In the genomic region with DNA sequence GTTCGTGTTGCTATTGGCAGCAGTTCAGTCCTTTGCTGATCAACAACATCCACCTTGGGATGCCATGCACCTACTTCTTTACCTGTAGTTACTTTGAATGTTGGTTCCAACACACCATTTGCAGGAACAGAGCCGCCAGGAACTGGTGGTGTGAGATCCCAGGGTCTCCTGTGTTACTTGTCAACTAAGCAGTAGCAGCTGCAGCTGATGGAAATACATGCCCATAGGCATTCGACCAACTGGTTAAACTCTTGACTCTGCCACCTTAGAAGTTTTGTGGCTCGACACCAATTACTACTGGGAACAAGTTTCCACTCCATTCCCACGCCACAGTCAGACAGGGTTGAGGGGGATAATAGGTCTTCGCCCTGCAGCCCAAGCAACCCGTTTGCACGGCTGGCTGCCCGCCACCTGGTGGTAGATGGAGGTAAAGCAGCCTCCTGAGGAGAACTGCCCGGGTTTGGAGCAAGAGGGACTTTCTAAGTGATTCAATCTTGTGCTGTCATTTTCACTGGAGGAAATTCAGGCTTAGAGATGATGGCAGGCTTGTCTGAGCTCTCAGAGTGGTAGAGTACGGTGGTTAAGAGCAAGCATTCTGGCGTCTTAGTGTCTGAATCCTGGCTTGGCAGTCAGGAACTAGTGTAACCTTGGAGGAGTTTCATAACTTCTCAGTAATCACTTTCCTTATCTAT, we compare ENCODE assay signal across 8 cellular contexts.
DNase-seq lines count a peak whose midpoint lies in the region; ATAC-seq, FAIRE-seq and TF ChIP-seq lines count a peak whose summit lies in the region.

No MANE protein-coding gene starts in this region.

- no TSS peak for BruUV-seq in HCT116 (replicated peaks; lab: Mats Ljungman, UMichigan)
- BruUV-seq in MCF 10A (replicated peaks; lab: Mats Ljungman, UMichigan), result no TSS peak

- peak; percentile 69 for TF ChIP-seq RAD21 in HCT116 (IDR thresholded peaks at IDR 0.05; ENCODE audit: low read depth)

- H3K4me3 Mint-ChIP-seq in activated B cell treated with CpG ODN at 0.5 μM for 24 hours (no peak overlapping the region), MCF 10A (ENCODE audit: unreplicated experiment) (no peak overlapping the region)

- H3K27me3 Mint-ChIP-seq in activated B cell treated with CpG ODN at 0.5 μM for 24 hours (peaks cover 1% of the 10 kb centered on the region), MCF 10A (ENCODE audit: insufficient read depth, unreplicated experiment) (no peaks in the 10 kb centered on the region)

- no peak overlapping the region for H3K27ac ChIP-seq in HCT116 (ENCODE audit: low read depth, low read length)

- POLR2A ChIA-PET in HCT116 (lab: Charles Lee), result no interaction called here
- POLR2A ChIA-PET in activated B cell treated with CpG ODN at 0.5 μM for 24 hours (lab: Charles Lee), result interaction anchor here (0.5 kb wide), 1 partner anchor 233 kb away, joined by 3 read pairs; no protein-coding TSS in a partner anchor
- POLR2A ChIA-PET in MCF 10A (lab: Yijun Ruan, JAX), result interaction anchor here (1.0 to 1.6 kb wide), 6 partner anchors 11 to 305 kb away, joined by 3 to 8 read pairs (median 3); partner anchors contain the start of genes ARFIP1 and TIGD4

- peak overlapping the region; percentile 90 for H2AFZ ChIP-seq in HCT116 (ENCODE audit: low read depth, low read length, poor library complexity, severe bottlenecking)

- H3K4me1 Mint-ChIP-seq in activated B cell treated with CpG ODN at 0.5 μM for 24 hours (peaks cover 25% of the 10 kb centered on the region), MCF 10A (ENCODE audit: insufficient read depth, unreplicated experiment) (peaks cover 15% of the 10 kb centered on the region)

- no peaks in the 10 kb centered on the region for H3K9me2 ChIP-seq in HCT116 (ENCODE audit: insufficient read depth)

- H3K27me3 ChIP-seq in HCT116 (ENCODE audit: insufficient read depth, low read length), result no peaks in the 10 kb centered on the region

- H3K4me3 ChIP-seq in GM12864 (ENCODE audit: low read depth, low read length), result no peak overlapping the region
- H3K4me3 ChIP-seq in HCT116 (replicated peaks in 1 of 2; ENCODE audit: low read depth in 1 of 2, low read length in 2 of 2), result no peak overlapping the region

- DNase-seq in GM12864 (ENCODE audit: low read depth) (no peak), HCT116 (ENCODE audit: low read depth, low spot score) (peak; percentile 44), NCI-H128 (lab: John Stamatoyannopoulos, UW; ENCODE audit: unreplicated experiment) (peak; percentile 1), activated B cell treated with CpG ODN at 0.5 μM for 24 hours (peak; percentile 73), MCF 10A (ENCODE audit: unreplicated experiment) (peak; percentile 66)
- peak; percentile 74 to 90 for DNase-seq in stimulated activated CD4-positive, alpha-beta T cell treated with anti-CD3 and anti-CD28 coated beads, Interleukin-1b, Interleukin-23, amount 100 ng/mL, for 1 hour (ENCODE audit: low read depth in 2 of 2)

- RAD21 ChIA-PET in HCT116 (lab: Charles Lee; ENCODE audit: low non-redundant PET in 1 of 2, low total read pairs in 2 of 2, uncharacterized antibody in 2 of 2, unreplicated experiment in 2 of 2), result interaction anchor here in 1 of 2 experiments (0.8 kb wide), 1 partner anchor 239 kb away, joined by 3 read pairs; no protein-coding TSS in a partner anchor

- H3K36me3 Mint-ChIP-seq in activated B cell treated with CpG ODN at 0.5 μM for 24 hours (ENCODE audit: low read depth) (no peaks in the 10 kb centered on the region), MCF 10A (ENCODE audit: insufficient read depth, unreplicated experiment) (no peaks in the 10 kb centered on the region)

- ATAC-seq in HCT116 (peak; percentile 85), activated B cell treated with CpG ODN at 0.5 μM for 24 hours (ENCODE audit: low read depth) (peak; percentile 80), GM18873 (IDR thresholded peaks at IDR 0.05; ENCODE audit: low FRiP score, unreplicated experiment) (no peak)

- FAIRE-seq in islet of Langerhans (lab: Jason Lieb, UNC), result peak; percentile 51

- no peak overlapping the region for H3K9ac ChIP-seq in HCT116 (ENCODE audit: low read length)

- H3K4me2 ChIP-seq in HCT116 (ENCODE audit: low read length), result peak overlapping the region; percentile 26; the same call in 1 of the 2 replicates

- intact Hi-C loops in HCT116 (cut with micrococcal nuclease), result loop anchor here (1.0 to 5.0 kb wide), 3 partner anchors 148 to 558 kb away; partner anchors contain the start of gene FHDC1
- intact Hi-C loops in activated B cell treated with CpG ODN at 0.5 μM for 24 hours (cut with micrococcal nuclease), result loop anchor here (1.0 to 5.0 kb wide), 3 partner anchors 239 to 633 kb away; partner anchors contain the start of genes ARFIP1 and TIGD4
- intact Hi-C loops in MCF 10A (cut with micrococcal nuclease), result loop anchor here (1.0 to 10.0 kb wide), 2 partner anchors 239 to 490 kb away; no protein-coding TSS in a partner anchor

- H3K9me3 ChIP-seq in HCT116 (ENCODE audit: control insufficient read depth in 1 of 2, insufficient read depth in 1 of 2, low read depth in 1 of 2, low read length in 2 of 2), result no peaks in the 10 kb centered on the region

- no peaks in the 10 kb centered on the region for H3K79me2 ChIP-seq in HCT116 (ENCODE audit: insufficient read depth, low read length)

- TF ChIP-seq CTCF in GM12864 (IDR thresholded peaks at IDR 0.05; ENCODE audit: low read depth, low read length, missing control alignments) (peak; percentile 97), HCT116 (IDR thresholded peaks at IDR 0.05 in 2 of 3, conservative IDR thresholded peaks at IDR 0.05 in 1 of 3; ENCODE audit: borderline replicate concordance in 1 of 3, insufficient read depth in 1 of 3, low read depth in 2 of 3, low read length in 2 of 3) (peak; percentile 76 to 97 (median 94)), activated B cell treated with CpG ODN at 0.5 μM for 24 hours (IDR thresholded peaks at IDR 0.05) (peak; percentile 81), MCF 10A (IDR thresholded peaks at IDR 0.05; ENCODE audit: unreplicated experiment) (peak; percentile 87)

- H3K9me3 Mint-ChIP-seq in activated B cell treated with CpG ODN at 0.5 μM for 24 hours, result no peaks in the 10 kb centered on the region
- no peaks in the 10 kb centered on the region for H3K9me3 Mint-ChIP-seq in MCF 10A (ENCODE audit: unreplicated experiment)

- H4K20me1 ChIP-seq in HCT116 (ENCODE audit: insufficient read depth), result no peaks in the 10 kb centered on the region

- H3K27ac Mint-ChIP-seq in activated B cell treated with CpG ODN at 0.5 μM for 24 hours, result no peak overlapping the region
- H3K27ac Mint-ChIP-seq in MCF 10A (ENCODE audit: low read depth, unreplicated experiment), result no peak overlapping the region

- CTCF ChIA-PET in HCT116 (lab: Charles Lee) (interaction anchor here (1.2 to 2.3 kb wide), 3 partner anchors 10 to 238 kb away, joined by 4 to 14 read pairs (median 4); no protein-coding TSS in a partner anchor), activated B cell treated with CpG ODN at 0.5 μM for 24 hours (lab: Charles Lee) (interaction anchor here (1.0 to 6.9 kb wide), 12 partner anchors 10 to 1968 kb away, joined by 3 to 252 read pairs (median 4); partner anchors contain the start of genes ARFIP1, FHDC1 and TIGD4), MCF 10A (lab: Yijun Ruan, JAX) (interaction anchor here (0.5 to 8.1 kb wide), 38 partner anchors 9 to 594 kb away, joined by 3 to 235 read pairs (median 4); partner anchors contain the start of gene FHDC1)

- H3K36me3 ChIP-seq in HCT116 (ENCODE audit: control insufficient read depth in 1 of 2, insufficient read depth in 2 of 2, low read length in 2 of 2), result no peaks in the 10 kb centered on the region

- H3K4me1 ChIP-seq in HCT116 (ENCODE audit: control insufficient read depth in 1 of 2, insufficient read depth in 2 of 2, low read length in 2 of 2), result peaks cover 0 to 16% of the 10 kb centered on the region in 2 experiments; a peak in 2 of 4 replicates

- TF ChIP-seq POLR2A in HCT116 (IDR thresholded peaks at IDR 0.05; ENCODE audit: borderline replicate concordance, extremely low read depth, insufficient read depth, insufficient read length), result no peak

TF ChIP-seq in HCT116, 20 proteins besides CTCF, POLR2A, EP300 and RAD21 (continues in another document):
- TF ChIP-seq SIN3A (IDR thresholded peaks at IDR 0.05; ENCODE audit: low read depth), result no peak
- no peak for TF ChIP-seq EZH2 (IDR thresholded peaks at IDR 0.05)
- TF ChIP-seq YY1 (IDR thresholded peaks at IDR 0.05; ENCODE audit: extremely low read depth, insufficient replicate concordance, low read depth, low read length), result no peak
- no peak for TF ChIP-seq CEBPB (IDR thresholded peaks at IDR 0.05; ENCODE audit: low read depth)
- no peak for TF ChIP-seq JUND (IDR thresholded peaks at IDR 0.05)
- no peak for TF ChIP-seq SRF (IDR thresholded peaks at IDR 0.05; ENCODE audit: low read depth)
- no peak for TF ChIP-seq ZNF274 (IDR thresholded peaks at IDR 0.05; ENCODE audit: low read depth, low read length)
- TF ChIP-seq CBX3 (IDR thresholded peaks at IDR 0.05; ENCODE audit: low read depth), result no peak
- no peak for TF ChIP-seq ELF1 (IDR thresholded peaks at IDR 0.05; ENCODE audit: borderline replicate concordance, low read depth)
- TF ChIP-seq TCF7L2 (IDR thresholded peaks at IDR 0.05; ENCODE audit: borderline replicate concordance, extremely low read depth, insufficient read depth, insufficient read length), result no peak
- TF ChIP-seq POLR2AphosphoS5 (IDR thresholded peaks at IDR 0.05; ENCODE audit: low read depth, low read length), result no peak
